Comparison of ENCODE assay signal across 9 cellular contexts in the genomic region with DNA sequence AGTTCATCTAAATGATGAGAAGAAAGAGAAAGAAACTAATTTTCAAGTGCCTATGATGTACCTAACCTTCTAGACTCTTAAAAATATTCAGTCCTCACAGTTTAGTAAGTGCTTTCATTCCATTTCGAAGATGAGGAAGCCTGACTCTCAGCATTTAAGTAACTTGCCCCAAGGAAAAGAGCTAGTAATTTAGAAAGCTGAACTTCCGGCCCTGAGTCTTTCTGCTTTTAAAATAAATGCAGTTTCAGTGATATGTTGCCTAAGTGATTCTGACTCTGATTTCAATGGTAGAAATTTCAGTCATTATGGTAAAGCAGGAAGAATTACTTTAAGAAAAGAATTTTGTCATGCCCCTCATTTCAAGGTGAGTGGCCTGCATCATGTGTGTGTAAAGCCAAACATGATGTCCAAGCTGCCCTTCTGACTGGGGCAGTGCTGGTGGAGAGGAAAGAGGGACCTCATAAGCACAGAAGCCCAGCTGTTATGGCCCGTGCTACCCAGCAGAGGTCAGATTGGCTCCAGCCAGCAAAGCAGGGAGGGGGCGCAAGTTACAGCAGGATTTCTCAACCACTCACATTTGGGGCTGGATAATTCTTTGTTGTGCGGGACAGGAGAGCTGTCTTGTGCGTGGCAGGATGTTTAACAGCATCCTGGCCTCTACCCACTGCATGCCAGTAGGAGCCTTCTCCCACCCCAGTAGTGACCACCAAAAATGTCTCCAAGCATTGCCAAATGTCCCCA. TPM values are rescaled to one million over a fixed set of nuclear protein-coding genes. Genes with fewer than 3 reads are reported as not detected.
DNase-seq lines count a peak whose midpoint lies in the region; ATAC-seq and TF ChIP-seq lines count a peak whose summit lies in the region.
"Had no signal": no experiment of that assay in that cellular context is flagged by ENCODE, and none has a peak within 500 bp of the region (broad histone marks: within the 10 kb centered on the region; RNA-seq: fewer than 3 reads in every experiment).

No MANE protein-coding gene starts in this region.

- peaks cover 24% of the 10 kb centered on the region for H3K4me1 ChIP-seq in SJCRH30
- H3K4me1 ChIP-seq in thoracic aorta (ENCODE audit: control insufficient read depth in 1 of 2, low read depth in 2 of 2), result peaks cover 3 to 29% of the 10 kb centered on the region in 2 donors
- H3K4me1 ChIP-seq in prostate gland (replicated peaks), result no peaks in the 10 kb centered on the region

- no peak overlapping the region for H3K4me3 ChIP-seq in SJCRH30
- H3K4me3 ChIP-seq in thoracic aorta, result no peak overlapping the region
- no peak overlapping the region for H3K4me3 ChIP-seq in prostate gland

- DNase-seq in SIG-M5 treated with dmso at 0.1 percent for 504 hours (lab: John Stamatoyannopoulos, UW; ENCODE audit: unreplicated experiment), result peak; percentile 27
- no peak for DNase-seq in SIG-M5 (lab: John Stamatoyannopoulos, UW)
- peak; percentile 46 to 47 for DNase-seq in SJCRH30
- peak in 41 of 42 donors; percentile 7 to 75 (median 42) for DNase-seq in head of caudate nucleus
- DNase-seq in thoracic aorta (ENCODE audit: low spot score), result no peak
- DNase-seq in middle frontal gyrus (ENCODE audit: extremely low spot score, low spot score), result no peak
- no peak for DNase-seq in prostate gland (ENCODE audit: low spot score)
- no peak for DNase-seq in mucosa of gallbladder (ENCODE audit: low spot score)
- DNase-seq: CD4-positive, CD25-positive, alpha-beta regulatory T cell had no signal

- H3K9me3 ChIP-seq in SJCRH30 (replicated peaks) (no peaks in the 10 kb centered on the region), thoracic aorta (no peaks in the 10 kb centered on the region), prostate gland (no peaks in the 10 kb centered on the region)

- TF ChIP-seq CTCF in thoracic aorta (IDR thresholded peaks at IDR 0.05) (peak; percentile 33), prostate gland (IDR thresholded peaks at IDR 0.05) (no peak)

- intact Hi-C loops in head of caudate nucleus (cut with DNase I) (no loop called here), prostate gland (cut with DNase I) (no loop called here)

- ATAC-seq in thoracic aorta (ENCODE audit: insufficient number of reproducible peaks, low FRiP score, low read depth), result no peak

- H3K27ac ChIP-seq in SJCRH30 (no peak overlapping the region), thoracic aorta (no peak overlapping the region), prostate gland (no peak overlapping the region)

- TF ChIP-seq POLR2A in prostate gland (IDR thresholded peaks at IDR 0.05), result no peak

- H3K36me3 ChIP-seq in SJCRH30 (no peaks in the 10 kb centered on the region), thoracic aorta (no peaks in the 10 kb centered on the region), prostate gland (no peaks in the 10 kb centered on the region)

- H3K27me3 ChIP-seq in SJCRH30 (no peaks in the 10 kb centered on the region), thoracic aorta (replicated peaks; ENCODE audit: insufficient read depth) (no peaks in the 10 kb centered on the region), prostate gland (replicated peaks; ENCODE audit: insufficient read depth) (no peaks in the 10 kb centered on the region)

- WGBS in prostate gland, result 77% methylated on average over 6 of the region's 6 CpGs

RNA-seq across cellular contexts. Expression of a gene that starts 10.7 kb away (rescaled TPM):
- total RNA-seq in SJCRH30 (2014; rRNA removed; shearing (Covaris generic)), result not detected in 2 replicates
- 1 to 10 TPM in 1 of 2 donors, under 1 TPM in 1; 0.68 to 1.1 TPM for total RNA-seq in thoracic aorta
- 1 to 10 TPM; 2.8 to 5.2 TPM for total RNA-seq in prostate gland
- total RNA-seq in mucosa of gallbladder, result 0.43 TPM
- total RNA-seq: CD4-positive, CD25-positive, alpha-beta regulatory T cell had no signal

RNA-seq across cellular contexts. Expression of a gene that starts 28.2 kb away (rescaled TPM):
- 0.15 and 0.49 TPM in 2 replicates for total RNA-seq in SJCRH30 (2014; rRNA removed; shearing (Covaris generic))
- total RNA-seq in thoracic aorta (10 to 100 TPM in 1 of 2 donors, 1 to 10 TPM in 1; 6.0 to 10.7 TPM), prostate gland (1 to 10 TPM; 1.2 to 3.0 TPM), mucosa of gallbladder (0.37 TPM)
- total RNA-seq: CD4-positive, CD25-positive, alpha-beta regulatory T cell had no signal

RNA-seq across cellular contexts. Expression of a gene that starts 43.0 kb away (rescaled TPM):
- 92.7 and 97.9 TPM in 2 replicates for total RNA-seq in SJCRH30 (2014; rRNA removed; shearing (Covaris generic))
- 100 to 1,000 TPM; 131 to 194 TPM for total RNA-seq in thoracic aorta
- total RNA-seq in prostate gland, result 100 to 1,000 TPM in 1 of 2 donors, 10 to 100 TPM in 1; 50.4 to 184 TPM
- 138 TPM for total RNA-seq in mucosa of gallbladder

RNA-seq across cellular contexts. Expression of a gene that starts 46.6 kb away (rescaled TPM):
- 40.2 and 44.2 TPM in 2 replicates for total RNA-seq in SJCRH30 (2014; rRNA removed; shearing (Covaris generic))
- total RNA-seq in thoracic aorta (100 to 1,000 TPM in 1 of 2 donors, 10 to 100 TPM in 1; 86.0 to 146 TPM), prostate gland (10 to 100 TPM; 14.8 to 69.0 TPM), mucosa of gallbladder (18.6 TPM)
- total RNA-seq: CD4-positive, CD25-positive, alpha-beta regulatory T cell had no signal

Comparison
In these comparisons a context has a peak if more than half of its experiments do, and no peak if none do; other contexts are left out.
1. DNase-seq: peak in SIG-M5 treated with dmso at 0.1 percent for 504 hours (single experiment), SJCRH30 (2 of 2) and head of caudate nucleus (41 of 42); none in SIG-M5 (single experiment), thoracic aorta (single experiment), middle frontal gyrus (single experiment), prostate gland (single experiment) and mucosa of gallbladder (single experiment).